16 cellular contexts compared by ENCODE assay signal in the genomic region with DNA sequence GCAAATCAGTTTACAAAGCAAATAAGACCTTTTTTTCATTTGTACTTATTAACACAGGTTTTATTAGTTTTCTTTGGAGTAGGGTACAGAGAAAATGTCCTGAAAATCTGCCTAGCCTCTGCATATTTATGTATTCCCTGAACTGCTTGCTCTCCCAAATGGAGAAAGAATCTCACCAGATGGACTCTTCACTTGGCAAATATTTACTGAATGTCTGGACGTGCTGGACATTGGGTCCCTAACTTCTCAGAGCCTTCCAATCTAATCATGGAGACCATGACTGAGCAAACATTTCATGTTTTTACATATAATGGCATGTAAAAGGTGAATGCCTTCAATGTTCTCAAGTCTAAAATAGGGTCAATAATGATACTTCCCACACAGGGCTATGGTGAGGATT.
DNase-seq lines count a peak whose midpoint lies in the region; ATAC-seq and TF ChIP-seq lines count a peak whose summit lies in the region.
"Had no signal": no experiment of that assay in that cellular context is flagged by ENCODE, and none has a peak within 500 bp of the region (broad histone marks: within the 10 kb centered on the region; RNA-seq: fewer than 3 reads in every experiment).

No MANE protein-coding gene starts in this region.

- no peak for TF ChIP-seq POLR2A in prostate gland (IDR thresholded peaks at IDR 0.05)

- in situ Hi-C loops in ACHN (cut with HindIII; ENCODE audit: low pct_ligation_motif_present, low pct_unique_long_range_greater_than_20kb, low sequenced_read_pairs) = no loop called here

- H3K27ac ChIP-seq in prostate gland = no peak overlapping the region
- H3K27ac ChIP-seq: BLaER1 had no signal

- H3K9me3 ChIP-seq in prostate gland = no peaks in the 10 kb centered on the region
- H3K9me3 ChIP-seq: BLaER1, Caco-2 had no signal

- ATAC-seq in left lobe of liver = peak; percentile 77
- ATAC-seq in HG02642 (IDR thresholded peaks at IDR 0.05; ENCODE audit: poor library complexity, unreplicated experiment) = no peak
- ATAC-seq in HG02885 (IDR thresholded peaks at IDR 0.05; ENCODE audit: poor library complexity, unreplicated experiment) = no peak
- ATAC-seq: CD8-positive, alpha-beta T cell; GM23338; HCT116 had no signal

- peak; percentile 7 for DNase-seq in DMS53 treated with DMSO at 0.1 percent for 48 hours (lab: John Stamatoyannopoulos, UW; ENCODE audit: unreplicated experiment)
- DNase-seq in LNCaP clone FGC (ENCODE audit: low read depth) = peak; percentile 75
- no peak for DNase-seq in left lobe of liver (ENCODE audit: low spot score)
- peak; percentile 6 for DNase-seq in prostate gland (ENCODE audit: low spot score)
- no peak for DNase-seq in ACHN
- DNase-seq: Caco-2; CD4-positive, CD25-positive, alpha-beta regulatory T cell; CD8-positive, alpha-beta T cell; DMS153; DND-41; H9 had no signal

- TF ChIP-seq CTCF in LNCaP clone FGC (IDR thresholded peaks at IDR 0.05; ENCODE audit: control insufficient read depth, extremely low read depth, insufficient read depth) (no peak), prostate gland (IDR thresholded peaks at IDR 0.05) (no peak)

- H3K4me3 ChIP-seq in LNCaP clone FGC (ENCODE audit: low read depth, low read length) = no peak overlapping the region
- no peak overlapping the region for H3K4me3 ChIP-seq in prostate gland
- H3K4me3 ChIP-seq: BLaER1, GM23338 had no signal

- intact Hi-C loops in prostate gland (cut with DNase I) = no loop called here

- H3K36me3 ChIP-seq in prostate gland = no peaks in the 10 kb centered on the region
- H3K36me3 ChIP-seq: BLaER1 had no signal

- H3K27me3 ChIP-seq in prostate gland (replicated peaks; ENCODE audit: insufficient read depth) = no peaks in the 10 kb centered on the region

- H3K4me1 ChIP-seq in prostate gland (replicated peaks) = no peaks in the 10 kb centered on the region
- H3K4me1 ChIP-seq: BLaER1, Caco-2 had no signal

- WGBS in prostate gland = 27% methylated on average over 1 of the region's 1 CpG

Comparison
In these comparisons a context has a peak if more than half of its experiments do, and no peak if none do; other contexts are left out.
1. DNase-seq: peak in DMS53 treated with DMSO at 0.1 percent for 48 hours (single experiment), LNCaP clone FGC (single experiment) and prostate gland (single experiment); none in left lobe of liver (single experiment) and ACHN (single experiment).